1 cellular context compared by ENCODE assay signal in genomic region chr9:682633-683508, GRCh38.
TF ChIP-seq lines count a peak whose summit lies in the region.

No MANE protein-coding gene starts in this region.

TF ChIP-seq in HepG2, 621 proteins besides CTCF, POLR2A, EP300 and RAD21 (continued from another document and continues in another):
- no peak for TF ChIP-seq PHB2 (IDR thresholded peaks at IDR 0.05; ENCODE audit: partially characterized antibody)
- TF ChIP-seq AKNA (CRISPR knock-in tag; IDR thresholded peaks at IDR 0.05; ENCODE audit: borderline replicate concordance), result no peak
- peak; percentile 85 for TF ChIP-seq XRCC5 (optimal IDR thresholded peaks at IDR 0.05; ENCODE audit: low read length)
- no peak; the same call in 1 of the 2 replicates for TF ChIP-seq TMF1 (CRISPR knock-in tag; IDR thresholded peaks at IDR 0.05; ENCODE audit: low read depth)
- TF ChIP-seq MBD4 (IDR thresholded peaks at IDR 0.05; ENCODE audit: borderline replicate concordance, low read length), result no peak; the same call in 1 of the 2 replicates
- TF ChIP-seq ZBTB20 (CRISPR knock-in tag; IDR thresholded peaks at IDR 0.05; ENCODE audit: borderline replicate concordance, low read depth), result peak; percentile 88; the same call in 1 of the 2 replicates
- TF ChIP-seq KDM2A (CRISPR knock-in tag; IDR thresholded peaks at IDR 0.05; ENCODE audit: borderline replicate concordance, low read depth), result peak; percentile 78; the same call in 1 of the 2 replicates
- TF ChIP-seq SAP130 (CRISPR knock-in tag; IDR thresholded peaks at IDR 0.05; ENCODE audit: low read depth), result peak; percentile 96
- TF ChIP-seq ATF3 (CRISPR knock-in tag; IDR thresholded peaks at IDR 0.05), result peak; percentile 58; the same call in 1 of the 2 replicates
- 0 out of 2 replicates have a peak, but pooled peaks have one; percentile 58 for TF ChIP-seq ZNF292 (CRISPR knock-in tag; IDR thresholded peaks at IDR 0.05; ENCODE audit: borderline replicate concordance, low read depth)
- no peak for TF ChIP-seq ZNF225 (CRISPR knock-in tag; IDR thresholded peaks at IDR 0.05)
- TF ChIP-seq ZBTB44 (CRISPR knock-in tag; IDR thresholded peaks at IDR 0.05), result no peak; the same call in 1 of the 2 replicates
- no peak for TF ChIP-seq HNRNPK (IDR thresholded peaks at IDR 0.05; ENCODE audit: low read depth, low read length, poor library complexity, severe bottlenecking)
- no peak for TF ChIP-seq KLF9 (CRISPR knock-in tag; IDR thresholded peaks at IDR 0.05; ENCODE audit: low read depth)
- peak; percentile 72; the same call in 1 of the 2 replicates for TF ChIP-seq DMTF1 (CRISPR knock-in tag; IDR thresholded peaks at IDR 0.05)
- TF ChIP-seq ARNT2 (CRISPR knock-in tag; IDR thresholded peaks at IDR 0.05; ENCODE audit: low read depth), result peak; percentile 34; the same call in 1 of the 2 replicates
- TF ChIP-seq DNMT1 (CRISPR knock-in tag; IDR thresholded peaks at IDR 0.05), result no peak
- no peak; the same call in 1 of the 2 replicates for TF ChIP-seq YEATS4 (CRISPR knock-in tag; IDR thresholded peaks at IDR 0.05; ENCODE audit: borderline replicate concordance)
- TF ChIP-seq ZBTB14 (CRISPR knock-in tag; IDR thresholded peaks at IDR 0.05), result no peak
- peak; percentile 99 for TF ChIP-seq RXRB (CRISPR knock-in tag; IDR thresholded peaks at IDR 0.05; ENCODE audit: borderline replicate concordance)
- TF ChIP-seq LCORL (IDR thresholded peaks at IDR 0.05), result no peak; the same call in 1 of the 2 replicates
- peak; percentile 85 for TF ChIP-seq LCORL (CRISPR knock-in tag; IDR thresholded peaks at IDR 0.05)
- no peak for TF ChIP-seq ZNF737 (CRISPR knock-in tag; IDR thresholded peaks at IDR 0.05; ENCODE audit: borderline replicate concordance)
- no peak for TF ChIP-seq ZNF615 (CRISPR knock-in tag; IDR thresholded peaks at IDR 0.05; ENCODE audit: borderline replicate concordance)
- TF ChIP-seq TEAD2 (CRISPR knock-in tag; IDR thresholded peaks at IDR 0.05), result no peak
- no peak for TF ChIP-seq PBX2 (CRISPR knock-in tag; IDR thresholded peaks at IDR 0.05)
- TF ChIP-seq ZNF275 (CRISPR knock-in tag; IDR thresholded peaks at IDR 0.05; ENCODE audit: borderline replicate concordance), result no peak
- TF ChIP-seq ATRX (CRISPR knock-in tag; IDR thresholded peaks at IDR 0.05; ENCODE audit: borderline replicate concordance), result no peak
- TF ChIP-seq CHD2 (IDR thresholded peaks at IDR 0.05; ENCODE audit: low read depth, low read length), result no peak
- peak; percentile 95 for TF ChIP-seq SOX13 (IDR thresholded peaks at IDR 0.05)
- TF ChIP-seq SOX13 (CRISPR knock-in tag; conservative IDR thresholded peaks at IDR 0.05 in 1 of 2, IDR thresholded peaks at IDR 0.05 in 1 of 2), result peak in 1 of 2 experiments; percentile 99; a peak in 2 of 4 replicates
- no peak for TF ChIP-seq GRHL1 (CRISPR knock-in tag; conservative IDR thresholded peaks at IDR 0.05)
- TF ChIP-seq REL (CRISPR knock-in tag; conservative IDR thresholded peaks at IDR 0.05), result no peak
- TF ChIP-seq ZNF567 (CRISPR knock-in tag; IDR thresholded peaks at IDR 0.05; ENCODE audit: borderline replicate concordance), result 0 out of 2 replicates have a peak, but pooled peaks have one; percentile 60
- peak; percentile 82 for TF ChIP-seq ZMYM4 (CRISPR knock-in tag; IDR thresholded peaks at IDR 0.05)
- TF ChIP-seq XBP1 (CRISPR knock-in tag; IDR thresholded peaks at IDR 0.05), result no peak
- peak; percentile 93 for TF ChIP-seq ZC3H4 (CRISPR knock-in tag; IDR thresholded peaks at IDR 0.05; ENCODE audit: borderline replicate concordance)
- TF ChIP-seq HDAC6 (IDR thresholded peaks at IDR 0.05; ENCODE audit: low read depth, low read length), result no peak
- TF ChIP-seq SNAI1 (CRISPR knock-in tag; IDR thresholded peaks at IDR 0.05; ENCODE audit: borderline replicate concordance), result no peak
- 0 out of 2 replicates have a peak, but pooled peaks have one; percentile 25 for TF ChIP-seq ONECUT2 (CRISPR knock-in tag; IDR thresholded peaks at IDR 0.05)
- TF ChIP-seq ATF1 (CRISPR knock-in tag; IDR thresholded peaks at IDR 0.05), result peak; percentile 75
- TF ChIP-seq HOMEZ (CRISPR knock-in tag; IDR thresholded peaks at IDR 0.05; ENCODE audit: low read depth), result peak; percentile 53; the same call in 1 of the 2 replicates
- TF ChIP-seq RBAK (CRISPR knock-in tag; IDR thresholded peaks at IDR 0.05), result peak; percentile 81; the same call in 1 of the 2 replicates
- no peak for TF ChIP-seq ZNF800 (CRISPR knock-in tag; IDR thresholded peaks at IDR 0.05)
- no peak for TF ChIP-seq RNF2 (conservative IDR thresholded peaks at IDR 0.05; ENCODE audit: low read depth)
